Comparison of ENCODE assay signal across 23 cellular contexts in genomic region chr1:41236781-41237180, GRCh38.
"Had no signal": no experiment of that assay in that cellular context is flagged by ENCODE, and none has a peak within 500 bp of the region (broad histone marks: within the 10 kb centered on the region; RNA-seq: fewer than 3 reads in every experiment).

No MANE protein-coding gene starts in this region.

- H3K27me3 ChIP-seq: foreskin keratinocyte, sigmoid colon, upper lobe of right lung had no signal

- H3K9me3 ChIP-seq: lower lobe of right lung, sigmoid colon, upper lobe of right lung had no signal

- H3K27me3 Mint-ChIP-seq: activated CD4-positive, alpha-beta T cell treated with anti-CD3 and anti-CD28 coated beads, Interleukin-2, amount 10 ng/mL, durations not matched to agents 7 days and 5 days; activated naive CD4-positive, alpha-beta T cell treated with anti-CD3 and anti-CD28 coated beads, Interleukin-2, amount 50 U/mL, for 24 hours; effector memory CD8-positive, alpha-beta T cell had no signal

- H3K9me3 Mint-ChIP-seq: activated CD4-positive, alpha-beta T cell treated with anti-CD3 and anti-CD28 coated beads, Interleukin-2, amount 10 ng/mL, durations not matched to agents 7 days and 5 days; activated naive CD4-positive, alpha-beta T cell treated with anti-CD3 and anti-CD28 coated beads, Interleukin-2, amount 50 U/mL, for 24 hours; activated T-cell treated with anti-CD3 and anti-CD28 coated beads, Interleukin-2, amount 50 U/mL, for 4 hours; effector memory CD8-positive, alpha-beta T cell; mesothelial cell of epicardium; nephron had no signal

- H3K27ac ChIP-seq: foreskin keratinocyte, lower lobe of right lung, upper lobe of right lung had no signal

- H3K4me3 Mint-ChIP-seq: activated CD4-positive, alpha-beta T cell treated with anti-CD3 and anti-CD28 coated beads, Interleukin-2, amount 10 ng/mL, durations not matched to agents 7 days and 5 days; activated naive CD4-positive, alpha-beta T cell treated with anti-CD3 and anti-CD28 coated beads, Interleukin-2, amount 50 U/mL, for 24 hours; activated T-cell treated with anti-CD3 and anti-CD28 coated beads, Interleukin-2, amount 50 U/mL, for 4 hours; effector memory CD8-positive, alpha-beta T cell; mesothelial cell of epicardium; nephron had no signal

- H3K4me3 ChIP-seq: lower lobe of right lung, sigmoid colon, upper lobe of right lung had no signal

- H3K27ac Mint-ChIP-seq: activated CD4-positive, alpha-beta T cell treated with anti-CD3 and anti-CD28 coated beads, Interleukin-2, amount 10 ng/mL, durations not matched to agents 7 days and 5 days; effector memory CD8-positive, alpha-beta T cell; mesothelial cell of epicardium; nephron had no signal

- ATAC-seq: activated T-cell treated with anti-CD3 and anti-CD28 coated beads, Interleukin-2, amount 50 U/mL, for 4 hours; effector memory CD8-positive, alpha-beta T cell; foreskin keratinocyte; left colon; lower lobe of right lung; upper lobe of right lung had no signal

- DNase-seq: activated CD4-positive, alpha-beta T cell treated with anti-CD3 and anti-CD28 coated beads, Interleukin-2, amount 10 ng/mL, durations not matched to agents 7 days and 5 days; activated CD8-positive, alpha-beta memory T cell treated with anti-CD3 and anti-CD28 coated beads, Interleukin-2, amount 50 U/mL, for 4 hours; activated effector memory CD4-positive, alpha-beta T cell treated with anti-CD3 and anti-CD28 coated beads, Interleukin-2, amount 50 U/mL, for 16 hours; activated T-cell treated with anti-CD3 and anti-CD28 coated beads, Interleukin-2, amount 50 U/mL, for 4 hours; caudate nucleus; effector memory CD8-positive, alpha-beta T cell; foreskin keratinocyte; glutamatergic neuron; hypothalamus; islet precursor cell; left colon; lower lobe of right lung; sigmoid colon; stimulated activated CD4-positive, alpha-beta T cell treated with anti-CD3 and anti-CD28 coated beads, Interleukin-12 subunit alpha, Interleukin-12 subunit beta, amount 100 ng/mL, for 4 hours; stimulated activated CD4-positive, alpha-beta T cell treated with anti-CD3 and anti-CD28 coated beads, Interleukin-1b, Interleukin-23, amount 100 ng/mL, for 48 hours; stimulated activated CD8-positive, alpha-beta memory T cell treated with anti-CD3 and anti-CD28 coated beads, Interleukin-4, amount 100 ng/mL, for 48 hours; stimulated activated naive CD4-positive, alpha-beta T cell; SW 1271; T-helper 2 cell; upper lobe of right lung had no signal

- H3K36me3 Mint-ChIP-seq: mesothelial cell of epicardium had no signal

- H3K36me3 ChIP-seq: lower lobe of right lung, sigmoid colon, upper lobe of right lung had no signal
